In genomic region chr17:48690655-48691054, GRCh38 we compare ENCODE assay signal across 3 cellular contexts.
TF ChIP-seq lines count a peak whose summit lies in the region.

No MANE protein-coding gene starts in this region.

TF ChIP-seq in HEK293, 187 proteins besides CTCF, POLR2A, EP300 and RAD21 (continued from another document):
- peak; percentile 30; the same call in 1 of the 2 replicates for TF ChIP-seq ZNF585B (tag by site-specific recombination; IDR thresholded peaks at IDR 0.05)
TF ChIP-seq in HEK293: peak in this region for 2.

TF ChIP-seq in HEK293T, 16 proteins besides CTCF, POLR2A, EP300 and RAD21 (continued from another document):
- TF ChIP-seq, protein P1, sequence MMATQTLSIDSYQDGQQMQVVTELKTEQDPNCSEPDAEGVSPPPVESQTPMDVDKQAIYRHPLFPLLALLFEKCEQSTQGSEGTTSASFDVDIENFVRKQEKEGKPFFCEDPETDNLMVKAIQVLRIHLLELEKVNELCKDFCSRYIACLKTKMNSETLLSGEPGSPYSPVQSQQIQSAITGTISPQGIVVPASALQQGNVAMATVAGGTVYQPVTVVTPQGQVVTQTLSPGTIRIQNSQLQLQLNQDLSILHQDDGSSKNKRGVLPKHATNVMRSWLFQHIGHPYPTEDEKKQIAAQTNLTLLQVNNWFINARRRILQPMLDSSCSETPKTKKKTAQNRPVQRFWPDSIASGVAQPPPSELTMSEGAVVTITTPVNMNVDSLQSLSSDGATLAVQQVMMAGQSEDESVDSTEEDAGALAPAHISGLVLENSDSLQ (IDR thresholded peaks at IDR 0.05) = no peak

TF ChIP-seq in K562, 482 proteins besides CTCF, POLR2A, EP300 and RAD21 (continued from another document):
- TF ChIP-seq, protein P2, sequence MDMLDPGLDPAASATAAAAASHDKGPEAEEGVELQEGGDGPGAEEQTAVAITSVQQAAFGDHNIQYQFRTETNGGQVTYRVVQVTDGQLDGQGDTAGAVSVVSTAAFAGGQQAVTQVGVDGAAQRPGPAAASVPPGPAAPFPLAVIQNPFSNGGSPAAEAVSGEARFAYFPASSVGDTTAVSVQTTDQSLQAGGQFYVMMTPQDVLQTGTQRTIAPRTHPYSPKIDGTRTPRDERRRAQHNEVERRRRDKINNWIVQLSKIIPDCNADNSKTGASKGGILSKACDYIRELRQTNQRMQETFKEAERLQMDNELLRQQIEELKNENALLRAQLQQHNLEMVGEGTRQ (CRISPR knock-in tag; IDR thresholded peaks at IDR 0.05) = 0 out of 2 replicates have a peak, but pooled peaks have one; percentile 41
- no peak for TF ChIP-seq ZNF511 (CRISPR knock-in tag; IDR thresholded peaks at IDR 0.05)
